ENCODE assay signal across 8 cellular contexts in genomic region chr7:130491841-130492518, GRCh38. TPM values are rescaled to one million over a fixed set of nuclear protein-coding genes. Genes with fewer than 3 reads are reported as not detected.
DNase-seq lines count a peak whose midpoint lies in the region; ATAC-seq and TF ChIP-seq lines count a peak whose summit lies in the region.

A gene with protein sequence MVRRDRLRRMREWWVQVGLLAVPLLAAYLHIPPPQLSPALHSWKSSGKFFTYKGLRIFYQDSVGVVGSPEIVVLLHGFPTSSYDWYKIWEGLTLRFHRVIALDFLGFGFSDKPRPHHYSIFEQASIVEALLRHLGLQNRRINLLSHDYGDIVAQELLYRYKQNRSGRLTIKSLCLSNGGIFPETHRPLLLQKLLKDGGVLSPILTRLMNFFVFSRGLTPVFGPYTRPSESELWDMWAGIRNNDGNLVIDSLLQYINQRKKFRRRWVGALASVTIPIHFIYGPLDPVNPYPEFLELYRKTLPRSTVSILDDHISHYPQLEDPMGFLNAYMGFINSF (plus strand): TSS chr7:130492085. CDS start chr7:130492314, 229 bp downstream.

- 52% methylated on average over 55 of the region's 70 CpGs for whole genome bisulfite sequencing in prostate gland

- peaks cover 39% of the 10 kb centered on the region for H3K27me3 Mint-ChIP-seq in stimulated activated naive CD8-positive, alpha-beta T cell treated with anti-CD3 and anti-CD28 coated beads, Interleukin-15, Interleukin-2, amounts not matched to agents 100 ng/mL and 50 ng/mL, for 24 hours

- H3K27ac ChIP-seq in cardiac muscle cell (no peak within 1 kb of the TSS), prostate gland (no peak within 1 kb of the TSS)

- TF ChIP-seq CTCF in cardiac muscle cell (IDR thresholded peaks at IDR 0.05; ENCODE audit: low read depth, low read length) (no peak), prostate gland (IDR thresholded peaks at IDR 0.05) (no peak)

- H3K9me3 ChIP-seq in cardiac muscle cell (ENCODE audit: low read depth) (no peaks in the 10 kb centered on the region), prostate gland (no peaks in the 10 kb centered on the region)

- H3K36me3 ChIP-seq in cardiac muscle cell = peaks cover 2% of the 10 kb centered on the region
- H3K36me3 ChIP-seq in prostate gland = no peaks in the 10 kb centered on the region

- no peak within 1 kb of the TSS for H3K27ac Mint-ChIP-seq in stimulated activated naive CD8-positive, alpha-beta T cell treated with anti-CD3 and anti-CD28 coated beads, Interleukin-15, Interleukin-2, amounts not matched to agents 100 ng/mL and 50 ng/mL, for 24 hours

- H3K4me1 Mint-ChIP-seq in stimulated activated naive CD8-positive, alpha-beta T cell treated with anti-CD3 and anti-CD28 coated beads, Interleukin-15, Interleukin-2, amounts not matched to agents 100 ng/mL and 50 ng/mL, for 24 hours (ENCODE audit: low read depth) = peaks cover 13% of the 10 kb centered on the region

- peaks cover 8% of the 10 kb centered on the region for H3K27me3 ChIP-seq in cardiac muscle cell
- H3K27me3 ChIP-seq in prostate gland (replicated peaks; ENCODE audit: insufficient read depth) = no peaks in the 10 kb centered on the region

- H3K9me3 Mint-ChIP-seq in stimulated activated naive CD8-positive, alpha-beta T cell treated with anti-CD3 and anti-CD28 coated beads, Interleukin-15, Interleukin-2, amounts not matched to agents 100 ng/mL and 50 ng/mL, for 24 hours = no peaks in the 10 kb centered on the region

- intact Hi-C loops in prostate gland (cut with DNase I) = no loop called here

- no peak for DNase-seq in stimulated activated naive CD8-positive, alpha-beta T cell treated with anti-CD3 and anti-CD28 coated beads, Interleukin-15, Interleukin-2, amounts not matched to agents 100 U/mL and 50 U/mL, for 24 hours
- DNase-seq in activated naive CD4-positive, alpha-beta T cell treated with anti-CD3 and anti-CD28 coated beads, Interleukin-2, amount 50 U/mL, for 16 hours = peak; percentile 14
- DNase-seq in cardiac muscle cell (ENCODE audit: low read depth in 1 of 2, low spot score in 1 of 2) = peak; percentile 62 to 63
- DNase-seq in prostate gland (ENCODE audit: low spot score) = peak; percentile 6
- DNase-seq in RKO (ENCODE audit: low spot score) = no peak

- peak within 1 kb of the TSS; percentile 70 for H3K4me3 Mint-ChIP-seq in stimulated activated naive CD8-positive, alpha-beta T cell treated with anti-CD3 and anti-CD28 coated beads, Interleukin-15, Interleukin-2, amounts not matched to agents 100 ng/mL and 50 ng/mL, for 24 hours

- TF ChIP-seq POLR2A in prostate gland (IDR thresholded peaks at IDR 0.05) = no peak

- H3K4me1 ChIP-seq in cardiac muscle cell (ENCODE audit: low read depth) (peaks cover 13% of the 10 kb centered on the region), prostate gland (replicated peaks) (peaks cover 4% of the 10 kb centered on the region)

- peak within 1 kb of the TSS; percentile 53 for H3K4me3 ChIP-seq in cardiac muscle cell
- peak within 1 kb of the TSS; percentile 19 to 31 for H3K4me3 ChIP-seq in prostate gland

- no peak for ATAC-seq in stimulated activated naive CD8-positive, alpha-beta T cell treated with anti-CD3 and anti-CD28 coated beads, Interleukin-15, Interleukin-2, amounts not matched to agents 100 U/mL and 50 U/mL, for 24 hours
- ATAC-seq in HG02571 (IDR thresholded peaks at IDR 0.05; ENCODE audit: unreplicated experiment) (no peak), HG02678 (IDR thresholded peaks at IDR 0.05; ENCODE audit: unreplicated experiment) (no peak)

- H3K36me3 Mint-ChIP-seq in stimulated activated naive CD8-positive, alpha-beta T cell treated with anti-CD3 and anti-CD28 coated beads, Interleukin-15, Interleukin-2, amounts not matched to agents 100 ng/mL and 50 ng/mL, for 24 hours (ENCODE audit: low read depth) = peaks cover 5% of the 10 kb centered on the region

RNA-seq across cellular contexts. Expression of the gene that starts here (rescaled TPM):
- total RNA-seq in cardiac muscle cell = 56.2 and 57.2 TPM in 2 replicates
- polyA plus RNA-seq in cardiac muscle cell = 91.6 and 98.3 TPM in 2 replicates
- 10 to 100 TPM; 31.1 to 41.6 TPM for total RNA-seq in prostate gland

Comparison
In these comparisons a context has a peak if more than half of its experiments do, and no peak if none do; other contexts are left out.
1. DNase-seq: peak in activated naive CD4-positive, alpha-beta T cell treated with anti-CD3 and anti-CD28 coated beads, Interleukin-2, amount 50 U/mL, for 16 hours (single experiment), cardiac muscle cell (2 of 2) and prostate gland (single experiment); none in stimulated activated naive CD8-positive, alpha-beta T cell treated with anti-CD3 and anti-CD28 coated beads, Interleukin-15, Interleukin-2, amounts not matched to agents 100 U/mL and 50 U/mL, for 24 hours (single experiment) and RKO (single experiment).